1 cellular context compared by ENCODE assay signal in genomic region chr11:77705195-77705876, GRCh38.
TF ChIP-seq lines count a peak whose summit lies in the region.

No MANE protein-coding gene starts in this region.

TF ChIP-seq in K562, 482 proteins besides CTCF, POLR2A, EP300 and RAD21 (continued from another document and continues in another):
- TF ChIP-seq STAT6 (CRISPR knock-in tag; IDR thresholded peaks at IDR 0.05) (no peak), ZBTB43 (CRISPR knock-in tag; IDR thresholded peaks at IDR 0.05) (no peak), GTF3C2 (IDR thresholded peaks at IDR 0.05; ENCODE audit: borderline replicate concordance, extremely low read depth, insufficient read length) (no peak), ZSCAN29 (IDR thresholded peaks at IDR 0.05) (no peak), NCOA4 (IDR thresholded peaks at IDR 0.05; ENCODE audit: partially characterized antibody) (no peak), ESRRA (IDR thresholded peaks at IDR 0.05; ENCODE audit: borderline replicate concordance, low read depth) (no peak), ZMIZ1 (IDR thresholded peaks at IDR 0.05; ENCODE audit: low read depth in 2 of 2, low read length in 2 of 2) (no peak), MYBL2 (IDR thresholded peaks at IDR 0.05; ENCODE audit: low read depth) (no peak), MYBL2 (CRISPR knock-in tag; IDR thresholded peaks at IDR 0.05; ENCODE audit: borderline replicate concordance) (no peak), TRIM24 (IDR thresholded peaks at IDR 0.05) (no peak), CHD4 (IDR thresholded peaks at IDR 0.05; ENCODE audit: insufficient read depth, insufficient replicate concordance, low read depth, low read length, poor library complexity, severe bottlenecking) (no peak), NCOA6 (IDR thresholded peaks at IDR 0.05) (no peak), RCOR1 (IDR thresholded peaks at IDR 0.05; ENCODE audit: borderline replicate concordance in 1 of 2, low read depth in 2 of 2, low read length in 2 of 2) (peak in 1 of 2 experiments; percentile 47; a peak in 1 of 4 replicates), SMARCE1 (IDR thresholded peaks at IDR 0.05) (peak; percentile 83), RNF2 (IDR thresholded peaks at IDR 0.05) (no peak), SMARCA4 (IDR thresholded peaks at IDR 0.05) (peak; percentile 76), CEBPG (CRISPR knock-in tag; IDR thresholded peaks at IDR 0.05) (no peak), CEBPG (tag; conservative IDR thresholded peaks at IDR 0.05 in 1 of 2, IDR thresholded peaks at IDR 0.05 in 1 of 2) (no peak), ZNF316 (IDR thresholded peaks at IDR 0.05) (no peak), ZNF766 (CRISPR knock-in tag; conservative IDR thresholded peaks at IDR 0.05) (no peak), ZNF239 (CRISPR knock-in tag; IDR thresholded peaks at IDR 0.05) (no peak), CAMTA2 (CRISPR knock-in tag; conservative IDR thresholded peaks at IDR 0.05) (no peak), DPF2 (IDR thresholded peaks at IDR 0.05) (peak; percentile 77; the same call in 1 of the 2 replicates), RREB1 (CRISPR knock-in tag; IDR thresholded peaks at IDR 0.05) (no peak), ZNF12 (CRISPR knock-in tag; IDR thresholded peaks at IDR 0.05) (no peak), CXXC5 (CRISPR knock-in tag; IDR thresholded peaks at IDR 0.05) (0 out of 2 replicates have a peak, but pooled peaks have one; percentile 19), RFX7 (CRISPR knock-in tag; IDR thresholded peaks at IDR 0.05) (no peak), SAFB (IDR thresholded peaks at IDR 0.05; ENCODE audit: borderline replicate concordance, low read depth, low read length) (no peak), ZC3H4 (CRISPR knock-in tag; IDR thresholded peaks at IDR 0.05; ENCODE audit: borderline replicate concordance) (no peak), NCOA1 (IDR thresholded peaks at IDR 0.05; ENCODE audit: low read depth) (no peak), REST (CRISPR knock-in tag; IDR thresholded peaks at IDR 0.05; ENCODE audit: low read depth) (no peak), KLF1 (tag; IDR thresholded peaks at IDR 0.05) (no peak), ZNF644 (tag; IDR thresholded peaks at IDR 0.05; ENCODE audit: low read depth) (no peak), ZBTB17 (CRISPR knock-in tag; IDR thresholded peaks at IDR 0.05) (no peak), MCM7 (IDR thresholded peaks at IDR 0.05) (no peak), BCLAF1 (IDR thresholded peaks at IDR 0.05; ENCODE audit: borderline replicate concordance in 1 of 2, control insufficient read depth in 1 of 2, low read depth in 2 of 2, low read length in 1 of 2) (no peak), MEIS2 (IDR thresholded peaks at IDR 0.05; ENCODE audit: partially characterized antibody) (no peak), ZNF23 (CRISPR knock-in tag; IDR thresholded peaks at IDR 0.05) (no peak), RAD51 (IDR thresholded peaks at IDR 0.05; ENCODE audit: borderline replicate concordance, low read depth) (peak; percentile 87)
